Comparison of ENCODE assay signal across 8 cellular contexts in genomic region chr1:12477936-12478611, GRCh38.
A peak's percentile ranks its signal among the peaks of the same experiment; 100 is the strongest.
DNase-seq lines count a peak whose midpoint lies in the region; ATAC-seq and TF ChIP-seq lines count a peak whose summit lies in the region.

No MANE protein-coding gene starts in this region.

- peak overlapping the region in 2 of 3 experiments; percentile 43 to 49; a peak in 3 of 7 replicates for H3K27ac Mint-ChIP-seq in H9

- no peak overlapping the region for H3K23ac ChIP-seq in H9 (ENCODE audit: insufficient read length, low read depth, low read length)

- no peaks in the 10 kb centered on the region for H3K27me3 Mint-ChIP-seq in H9 (ENCODE audit: low read depth)

- H2BK12ac ChIP-seq in H9 (ENCODE audit: insufficient read length, low read depth, low read length), result no peak overlapping the region

- no peaks in the 10 kb centered on the region for H3K27me3 ChIP-seq in ACC112 (ENCODE audit: insufficient read depth, low read length)
- H3K27me3 ChIP-seq in H9 (ENCODE audit: insufficient read depth, low read length), result no peaks in the 10 kb centered on the region
- no peaks in the 10 kb centered on the region for H3K27me3 ChIP-seq in mammary epithelial cell (ENCODE audit: insufficient read depth, low read length)
- no peaks in the 10 kb centered on the region for H3K27me3 ChIP-seq in left lung
- H3K27me3 ChIP-seq in thyroid gland, result no peaks in the 10 kb centered on the region

- no peaks in the 10 kb centered on the region for H3K79me1 ChIP-seq in H9 (ENCODE audit: insufficient read depth, low read depth, low read length, poor library complexity, severe bottlenecking)

- peak; percentile 85 for ATAC-seq in left lung

- no peak overlapping the region for H4K8ac ChIP-seq in H9 (replicated peaks; ENCODE audit: insufficient read length, low read depth, low read length)

- H3K56ac ChIP-seq in H9 (ENCODE audit: insufficient read length, low read depth, low read length), result no peak overlapping the region

- no peak overlapping the region for H2BK5ac ChIP-seq in H9 (ENCODE audit: insufficient read length, low read length)

- H3K4me3 ChIP-seq in ACC112 (ENCODE audit: low read depth, low read length) (no peak overlapping the region), mammary epithelial cell (replicated peaks in 1 of 3; ENCODE audit: insufficient read depth in 1 of 3, low read depth in 2 of 3, low read length in 3 of 3) (no peak overlapping the region), left lung (no peak overlapping the region), thyroid gland (replicated peaks in 1 of 3) (no peak overlapping the region)

- no peak overlapping the region for H3K18ac ChIP-seq in H9 (ENCODE audit: insufficient read length, low read depth, low read length)

- DNase-seq in H9 (no peak), NCI-H748 (lab: John Stamatoyannopoulos, UW; ENCODE audit: unreplicated experiment) (peak; percentile 78), mammary epithelial cell (peak; percentile 96), left lung (peak; percentile 78 to 81), thyroid gland (peak; percentile 91 to 94), activated gamma-delta T cell treated with Interleukin-2 at 50 U/mL for 16 hours (no peak), SW 1271 (lab: John Stamatoyannopoulos, UW) (no peak)

- H2BK20ac ChIP-seq in H9 (ENCODE audit: low read depth, low read length, poor library complexity, severe bottlenecking), result no peak overlapping the region

- H4K5ac ChIP-seq in H9 (ENCODE audit: insufficient read length, low read depth, low read length), result no peak overlapping the region

- H4K91ac ChIP-seq in H9 (ENCODE audit: insufficient read length, low read depth, low read length), result no peak overlapping the region

- H3K4ac ChIP-seq in H9 (ENCODE audit: low read depth, low read length), result no peak overlapping the region

- no peak overlapping the region for H2BK15ac ChIP-seq in H9 (ENCODE audit: low read depth, low read length)

- WGBS in H9 (ENCODE audit: extremely low coverage, insufficient read length, low lambda C conversion rate), result no CpG with 5 or more reads among the region's 19 CpGs
- WGBS in mammary epithelial cell (ENCODE audit: low coverage, missing lambda C conversion rate), result 9% methylated on average over 15 of the region's 19 CpGs
- 9 to 10% methylated on average over 19 of the region's 19 CpGs for WGBS in thyroid gland, 2 donors

- H2AK5ac ChIP-seq in H9 (ENCODE audit: insufficient read length, low read length), result no peak overlapping the region

- H4K20me1 ChIP-seq in H9 (ENCODE audit: control insufficient read depth, insufficient read depth, insufficient read length), result no peaks in the 10 kb centered on the region
- H4K20me1 ChIP-seq in mammary epithelial cell (ENCODE audit: insufficient read depth, low read length), result no peaks in the 10 kb centered on the region

- H3K4me2 ChIP-seq in H9 (ENCODE audit: insufficient read depth, insufficient read length, low read length), result no peak overlapping the region
- H3K4me2 ChIP-seq in mammary epithelial cell (ENCODE audit: insufficient read depth, low read depth, low read length), result peak overlapping the region; percentile 45

- H3K9me3 ChIP-seq in H9 (ENCODE audit: control insufficient read depth, low read depth, low read length) (peaks cover 12% of the 10 kb centered on the region), mammary epithelial cell (replicated peaks; ENCODE audit: insufficient read depth, low read length) (no peaks in the 10 kb centered on the region), left lung (no peaks in the 10 kb centered on the region), thyroid gland (no peaks in the 10 kb centered on the region)

- H3K79me2 ChIP-seq in ACC112 (ENCODE audit: control insufficient read depth, insufficient read depth, low read length, unreplicated experiment), result no peaks in the 10 kb centered on the region
- no peaks in the 10 kb centered on the region for H3K79me2 ChIP-seq in H9 (ENCODE audit: insufficient read depth, low read length)
- H3K79me2 ChIP-seq in mammary epithelial cell (ENCODE audit: insufficient read depth, low read length), result no peaks in the 10 kb centered on the region

- H3K4me3 Mint-ChIP-seq in H9, result no peak overlapping the region

- no peaks in the 10 kb centered on the region; the same call in 1 of the 2 replicates for H3K36me3 ChIP-seq in ACC112 (ENCODE audit: insufficient read depth, low read length)
- H3K36me3 ChIP-seq in mammary epithelial cell (ENCODE audit: insufficient read depth, low read length), result no peaks in the 10 kb centered on the region
- no peaks in the 10 kb centered on the region for H3K36me3 ChIP-seq in left lung
- no peaks in the 10 kb centered on the region for H3K36me3 ChIP-seq in thyroid gland

- TF ChIP-seq POLR2A in thyroid gland (IDR thresholded peaks at IDR 0.05), result peak in 1 of 2 donors; percentile 45

- H3K4me1 Mint-ChIP-seq in H9, result peaks cover 18 to 25% of the 10 kb centered on the region in 2 experiments

- H2BK120ac ChIP-seq in H9 (ENCODE audit: low read depth, low read length, poor library complexity, severe bottlenecking), result no peak overlapping the region

- peaks cover 13 to 19% (median 19%) of the 10 kb centered on the region in 3 experiments; a peak in 6 of 7 replicates for H3K36me3 Mint-ChIP-seq in H9 (ENCODE audit: insufficient read depth in 1 of 3, low read depth in 3 of 3)

- H3K4me1 ChIP-seq in ACC112 (ENCODE audit: control insufficient read depth, insufficient read depth, low read length, unreplicated experiment), result peaks cover 53% of the 10 kb centered on the region
- no peaks in the 10 kb centered on the region; the same call in 1 of the 2 replicates for H3K4me1 ChIP-seq in H9 (ENCODE audit: insufficient read depth, low read length)
- peaks cover 63% of the 10 kb centered on the region for H3K4me1 ChIP-seq in mammary epithelial cell (ENCODE audit: insufficient read depth, low read length)
- H3K4me1 ChIP-seq in left lung, result peaks cover 64 to 76% of the 10 kb centered on the region in 2 donors
- peaks cover 61 to 92% of the 10 kb centered on the region in 2 donors for H3K4me1 ChIP-seq in thyroid gland

- in situ Hi-C loops in mammary epithelial cell (cut with MboI; ENCODE audit: low sequenced_read_pairs in 2 of 2), result loop anchor here in 1 of 2 donors (25.0 kb wide), 1 partner anchor 134 kb away; the partner anchor contains the start of gene DHRS3

- no peak overlapping the region for H3T11ph ChIP-seq in H9 (ENCODE audit: low read length)

- TF ChIP-seq CTCF in H9 (conservative IDR thresholded peaks at IDR 0.05) (no peak), mammary epithelial cell (conservative IDR thresholded peaks at IDR 0.05 in 1 of 2, IDR thresholded peaks at IDR 0.05 in 1 of 2; ENCODE audit: extremely low read depth in 1 of 2, insufficient read depth in 1 of 2, low read depth in 1 of 2, low read length in 2 of 2) (no peak), left lung (IDR thresholded peaks at IDR 0.05) (no peak), thyroid gland (IDR thresholded peaks at IDR 0.05) (no peak)

- dilution Hi-C loops in mammary epithelial cell (cut with HindIII; ENCODE audit: low sequenced_read_pairs), result loop anchor here (5.0 kb wide), 1 partner anchor 89 kb away; no protein-coding TSS in a partner anchor

- H3K9ac ChIP-seq in H9 (ENCODE audit: extremely low read depth, insufficient read length, low read length), result no peak overlapping the region
- no peak overlapping the region for H3K9ac ChIP-seq in mammary epithelial cell (ENCODE audit: insufficient read depth, low read length)

- no TSS peak for BruUV-seq in mammary epithelial cell (replicated peaks; lab: Mats Ljungman, UMichigan)

- no peaks in the 10 kb centered on the region for H3K23me2 ChIP-seq in H9 (ENCODE audit: insufficient read length, low read depth, low read length, poor library complexity, severe bottlenecking)

- no peak overlapping the region for H3K14ac ChIP-seq in H9 (ENCODE audit: insufficient read depth, low read length)

- peaks cover 14 to 17% of the 10 kb centered on the region in 2 experiments; a peak in 4 of 5 replicates for H3K9me3 Mint-ChIP-seq in H9

- CTCF ChIA-PET in mammary epithelial cell (lab: Charles Lee; ENCODE audit: low non-redundant PET), result no interaction called here

- H2AFZ ChIP-seq in ACC112 (ENCODE audit: low read length, unreplicated experiment) (no peak overlapping the region), H9 (ENCODE audit: low read length) (no peak overlapping the region), mammary epithelial cell (ENCODE audit: low read depth, low read length) (no peak overlapping the region)

- H3K27ac ChIP-seq in ACC112 (ENCODE audit: low read depth, low read length) (peak overlapping the region; percentile 38), H9 (ENCODE audit: insufficient read length, low read depth, low read length) (no peak overlapping the region), mammary epithelial cell (ENCODE audit: insufficient read depth, low read depth, low read length) (peak overlapping the region; percentile 5), left lung (peak overlapping the region; percentile 54 to 80), thyroid gland (peak overlapping the region; percentile 65 to 86 (median 75))

- intact Hi-C loops in mammary epithelial cell (cut with micrococcal nuclease), result loop anchor here (1.0 kb wide), 1 partner anchor 139 kb away; no protein-coding TSS in a partner anchor
- intact Hi-C loops in left lung (cut with DNase I), result no loop called here
- intact Hi-C loops in thyroid gland (cut with DNase I), result no loop called here

Comparison
In these comparisons a context has a peak if more than half of its experiments do, and no peak if none do; other contexts are left out.
1. DNase-seq: peak in NCI-H748 (single experiment), mammary epithelial cell (single experiment), left lung (2 of 2) and thyroid gland (2 of 2); none in H9 (single experiment), activated gamma-delta T cell treated with Interleukin-2 at 50 U/mL for 16 hours (single experiment) and SW 1271 (0 of 2).